In genomic region chr11:35030716-35031213, GRCh38 we compare ENCODE assay signal across 8 cellular contexts.
DNase-seq lines count a peak whose midpoint lies in the region; ATAC-seq and TF ChIP-seq lines count a peak whose summit lies in the region.

No MANE protein-coding gene starts in this region.

- TF ChIP-seq EP300 in gastroesophageal sphincter (IDR thresholded peaks at IDR 0.05): no peak

- peaks cover 0 to 3% (median 2%) of the 10 kb centered on the region in 3 donors for H3K9me3 Mint-ChIP-seq in IgD-negative memory B cell

- H3K9me3 ChIP-seq in gastroesophageal sphincter: no peaks in the 10 kb centered on the region

- no peak overlapping the region for H3K4me3 ChIP-seq in gastroesophageal sphincter

- H3K4me1 ChIP-seq in gastroesophageal sphincter: peaks cover 0 to 14% (median 6%) of the 10 kb centered on the region in 3 donors

- no peaks in the 10 kb centered on the region for H3K27me3 ChIP-seq in gastroesophageal sphincter

- WGBS in gastroesophageal sphincter (ENCODE audit: low coverage in 1 of 2), 2 donors: 31 to 44% methylated on average over 4 to 9 of the region's 11 CpGs

- H3K36me3 ChIP-seq in gastroesophageal sphincter: no peaks in the 10 kb centered on the region

- H3K36me3 Mint-ChIP-seq in IgD-negative memory B cell: peaks cover 3% of the 10 kb centered on the region

- H3K4me3 Mint-ChIP-seq in IgD-negative memory B cell: peak overlapping the region in 3 of 4 donors; percentile 12 to 93 (median 89)

- TF ChIP-seq POLR2A in gastroesophageal sphincter (IDR thresholded peaks at IDR 0.05): no peak

- ATAC-seq in gastroesophageal sphincter (peak; percentile 89), GM18867 (IDR thresholded peaks at IDR 0.05; ENCODE audit: unreplicated experiment) (no peak), GM19035 (IDR thresholded peaks at IDR 0.05; ENCODE audit: unreplicated experiment) (no peak), GM21737 (IDR thresholded peaks at IDR 0.05; ENCODE audit: unreplicated experiment) (no peak)
- peak; percentile 85 for ATAC-seq in stimulated activated naive CD8-positive, alpha-beta T cell treated with anti-CD3 and anti-CD28 coated beads, Interleukin-15, Interleukin-2, amounts not matched to agents 100 U/mL and 50 U/mL, for 24 hours

- no peak for TF ChIP-seq CTCF in gastroesophageal sphincter (IDR thresholded peaks at IDR 0.05)

- H3K27me3 Mint-ChIP-seq in IgD-negative memory B cell: no peaks in the 10 kb centered on the region

- H3K27ac Mint-ChIP-seq in IgD-negative memory B cell: peak overlapping the region in 1 of 3 donors; percentile 95

- DNase-seq in Ammon's horn (ENCODE audit: low spot score): peak; percentile 47
- DNase-seq in activated CD4-positive, alpha-beta T cell treated with anti-CD3 and anti-CD28 coated beads, Interleukin-2, amount 50 U/mL, for 4 hours: peak; percentile 11 to 43
- no peak for DNase-seq in stimulated activated naive CD8-positive, alpha-beta T cell treated with anti-CD3 and anti-CD28 coated beads, Interleukin-15, Interleukin-2, amounts not matched to agents 100 U/mL and 50 U/mL, for 24 hours

- peak overlapping the region in 2 of 4 donors; percentile 33 to 65 for H3K27ac ChIP-seq in gastroesophageal sphincter

- peaks cover 28 to 39% (median 32%) of the 10 kb centered on the region in 3 donors for H3K4me1 Mint-ChIP-seq in IgD-negative memory B cell

Comparison
In these comparisons a context has a peak if more than half of its experiments do, and no peak if none do; other contexts are left out.
1. ATAC-seq: peak in gastroesophageal sphincter (single experiment) and stimulated activated naive CD8-positive, alpha-beta T cell treated with anti-CD3 and anti-CD28 coated beads, Interleukin-15, Interleukin-2, amounts not matched to agents 100 U/mL and 50 U/mL, for 24 hours (single experiment); none in GM18867 (single experiment), GM19035 (single experiment) and GM21737 (single experiment).